ENCODE assay signal across 10 cellular contexts in genomic region chr2:102005989-102006885, GRCh38. TPM values are rescaled to one million over a fixed set of nuclear protein-coding genes. Genes with fewer than 3 reads are reported as not detected.
DNase-seq lines count a peak whose midpoint lies in the region; ATAC-seq and TF ChIP-seq lines count a peak whose summit lies in the region.
"Had no signal": no experiment of that assay in that cellular context is flagged by ENCODE, and none has a peak within 500 bp of the region (broad histone marks: within the 10 kb centered on the region; RNA-seq: fewer than 3 reads in every experiment).

No MANE protein-coding gene starts in this region.

- ATAC-seq in GM23338: peak; percentile 97
- ATAC-seq in HG03457 (IDR thresholded peaks at IDR 0.05; ENCODE audit: unreplicated experiment): no peak

- POLR2A ChIA-PET in CD8-positive, alpha-beta memory T cell (lab: Charles Lee): no interaction called here

- H4K20me1 ChIP-seq in GM23338 (replicated peaks; ENCODE audit: insufficient read depth): no peaks in the 10 kb centered on the region

- H3K79me2 ChIP-seq in GM23338 (replicated peaks; ENCODE audit: insufficient read depth): no peaks in the 10 kb centered on the region

- TF ChIP-seq EP300 in stomach (IDR thresholded peaks at IDR 0.05): no peak

- DNase-seq in DMS53 (lab: John Stamatoyannopoulos, UW): peak; percentile 81
- peak; percentile 90 for DNase-seq in GM23338 (ENCODE audit: low spot score)
- DNase-seq in NOMO-1 treated with dmso at 0.1 percent for 144 hours (lab: John Stamatoyannopoulos, UW; ENCODE audit: unreplicated experiment): peak; percentile 12
- DNase-seq in brain microvascular endothelial cell: peak; percentile 50
- DNase-seq in kidney glomerular epithelial cell (lab: John Stamatoyannopoulos, UW): peak; percentile 45
- peak; percentile 44 for DNase-seq in stomach
- DNase-seq in CD8-positive, alpha-beta memory T cell: no peak

- WGBS in stomach, 5 donors: 54 to 74% (median 64%) methylated on average over 11 to 15 of the region's 15 CpGs

- H3K27me3 Mint-ChIP-seq in GM23338 (ENCODE audit: insufficient read depth, low read depth, poor library complexity): peaks cover 4% of the 10 kb centered on the region
- peaks cover 3 to 8% of the 10 kb centered on the region in 2 donors for H3K27me3 Mint-ChIP-seq in CD8-positive, alpha-beta memory T cell

- H3K4me1 ChIP-seq in GM23338 (ENCODE audit: insufficient read depth) (no peaks in the 10 kb centered on the region), stomach (peaks cover 0 to 21% (median 3%) of the 10 kb centered on the region in 4 donors)
- peaks cover 9% of the 10 kb centered on the region for H3K4me1 ChIP-seq in CD8-positive, alpha-beta memory T cell (ENCODE audit: insufficient read depth, low read length)

- in situ Hi-C loops in brain microvascular endothelial cell (cut with HindIII; ENCODE audit: low pct_ligation_motif_present, low sequenced_read_pairs): loop anchor here (10.0 kb wide), 1 partner anchor 239 kb away; no protein-coding TSS in a partner anchor

- no peak overlapping the region for H3K4me3 ChIP-seq in GM23338
- H3K4me3 ChIP-seq in brain microvascular endothelial cell (ENCODE audit: low read depth, low read length): no peak overlapping the region
- H3K4me3 ChIP-seq in stomach: no peak overlapping the region
- H3K4me3 ChIP-seq in CD8-positive, alpha-beta memory T cell (ENCODE audit: low read length): no peak overlapping the region
- H3K4me3 ChIP-seq: skin epidermis had no signal

- no peaks in the 10 kb centered on the region for H3K4me1 Mint-ChIP-seq in GM23338
- peaks cover 6 to 7% (median 6%) of the 10 kb centered on the region in 3 donors for H3K4me1 Mint-ChIP-seq in CD8-positive, alpha-beta memory T cell

- no peak overlapping the region for H3K4me2 ChIP-seq in GM23338

- no peaks in the 10 kb centered on the region for H3K36me3 Mint-ChIP-seq in GM23338 (ENCODE audit: low read depth)
- no peaks in the 10 kb centered on the region for H3K36me3 Mint-ChIP-seq in CD8-positive, alpha-beta memory T cell

- intact Hi-C loops in stomach (cut with DNase I; ENCODE audit: low total_unique reads): no loop called here

- CTCF ChIA-PET in CD8-positive, alpha-beta memory T cell (lab: Charles Lee): interaction anchor here (0.6 to 4.8 kb wide), 12 partner anchors 12 to 446 kb away, joined by 3 to 25 read pairs (median 4); no protein-coding TSS in a partner anchor

- H2AFZ ChIP-seq in GM23338: peak overlapping the region; percentile 69; the same call in 1 of the 2 replicates

- TF ChIP-seq CTCF in GM23338 (conservative IDR thresholded peaks at IDR 0.05; ENCODE audit: low read depth in 2 of 2) (peak; percentile 67 to 74), brain microvascular endothelial cell (IDR thresholded peaks at IDR 0.05; ENCODE audit: low read depth, low read length, missing control alignments) (peak; percentile 83), stomach (IDR thresholded peaks at IDR 0.05) (peak in 5 of 7 experiments; percentile 25 to 63 (median 54))

- no peak for TF ChIP-seq POLR2A in stomach (IDR thresholded peaks at IDR 0.05)

- no peaks in the 10 kb centered on the region for H3K9me2 ChIP-seq in GM23338 (ENCODE audit: insufficient read depth)

- H3K36me3 ChIP-seq in GM23338 (ENCODE audit: insufficient read depth): no peaks in the 10 kb centered on the region
- H3K36me3 ChIP-seq in brain microvascular endothelial cell (replicated peaks): no peaks in the 10 kb centered on the region
- no peaks in the 10 kb centered on the region for H3K36me3 ChIP-seq in stomach
- no peaks in the 10 kb centered on the region for H3K36me3 ChIP-seq in CD8-positive, alpha-beta memory T cell (ENCODE audit: insufficient read depth, low read length)

- H3K9me3 Mint-ChIP-seq in GM23338: no peaks in the 10 kb centered on the region
- no peaks in the 10 kb centered on the region for H3K9me3 Mint-ChIP-seq in CD8-positive, alpha-beta memory T cell
- H3K9me3 Mint-ChIP-seq: T-helper 1 cell treated with Interleukin-12 subunit alpha and Interleukin-12 subunit beta and Interleukin-4 antibody, amounts not matched to agents 30 μg/mL and 1 μg/mL, for 36 hours had no signal

- no peak overlapping the region for H3K4me3 Mint-ChIP-seq in GM23338
- no peak overlapping the region for H3K4me3 Mint-ChIP-seq in CD8-positive, alpha-beta memory T cell
- H3K4me3 Mint-ChIP-seq: T-helper 1 cell treated with Interleukin-12 subunit alpha and Interleukin-12 subunit beta and Interleukin-4 antibody, amounts not matched to agents 30 μg/mL and 1 μg/mL, for 36 hours had no signal

- H3F3A ChIP-seq in GM23338 (replicated peaks; ENCODE audit: low read depth): no peaks in the 10 kb centered on the region

- no peak overlapping the region for H3K27ac Mint-ChIP-seq in GM23338
- H3K27ac Mint-ChIP-seq in CD8-positive, alpha-beta memory T cell: no peak overlapping the region
- H3K27ac Mint-ChIP-seq: T-helper 1 cell treated with Interleukin-12 subunit alpha and Interleukin-12 subunit beta and Interleukin-4 antibody, amounts not matched to agents 30 μg/mL and 1 μg/mL, for 36 hours had no signal

- H3K27ac ChIP-seq in GM23338 (ENCODE audit: low read depth) (no peak overlapping the region), brain microvascular endothelial cell (no peak overlapping the region), stomach (no peak overlapping the region)
- H3K27ac ChIP-seq in CD8-positive, alpha-beta memory T cell (ENCODE audit: low read depth, low read length): no peak overlapping the region

- no peaks in the 10 kb centered on the region for H3K9me3 ChIP-seq in stomach
- H3K9me3 ChIP-seq in CD8-positive, alpha-beta memory T cell (ENCODE audit: low read length): no peaks in the 10 kb centered on the region

- no peaks in the 10 kb centered on the region for H3K27me3 ChIP-seq in GM23338 (ENCODE audit: insufficient read depth)
- H3K27me3 ChIP-seq in brain microvascular endothelial cell (replicated peaks): no peaks in the 10 kb centered on the region
- H3K27me3 ChIP-seq in stomach: no peaks in the 10 kb centered on the region
- H3K27me3 ChIP-seq in CD8-positive, alpha-beta memory T cell (ENCODE audit: insufficient read depth, low read length, poor library complexity, severe bottlenecking): no peaks in the 10 kb centered on the region

TF ChIP-seq in GM23338, 12 proteins besides CTCF, POLR2A, EP300 and RAD21:
- no peak for TF ChIP-seq STAT1 (IDR thresholded peaks at IDR 0.05; ENCODE audit: unreplicated experiment)
- no peak for TF ChIP-seq NANOG (IDR thresholded peaks at IDR 0.05; ENCODE audit: borderline replicate concordance)
- no peak for TF ChIP-seq POLR2AphosphoS5 (IDR thresholded peaks at IDR 0.05; ENCODE audit: low read depth)
- TF ChIP-seq REST (IDR thresholded peaks at IDR 0.05; ENCODE audit: unreplicated experiment): no peak
- no peak for TF ChIP-seq ETS1 (IDR thresholded peaks at IDR 0.05)
- TF ChIP-seq JUNB (IDR thresholded peaks at IDR 0.05; ENCODE audit: unreplicated experiment): no peak

RNA-seq across cellular contexts. Expression of gene IL1R2, which starts 14.5 kb away (rescaled TPM):
- total RNA-seq in GM23338 (2014; rRNA removed; shearing (Covaris generic)): not detected in 2 replicates
- polyA plus RNA-seq in GM23338 (2016; fragmentation: Nextera tagmentation; extraction: Ambion mirVana) (not detected in 2 replicates), stomach (100 to 1,000 TPM in 1 of 3 donors, 10 to 100 TPM in 2; 11.9 to 111 (median 18.9) TPM)
- total RNA-seq in stomach: 10 to 100 TPM in 4 of 5 donors, 1 to 10 TPM in 1; 2.3 to 99.6 (median 30.7) TPM
- 1 to 10 TPM in 1 of 2 experiments, under 1 TPM in 1; 0.85 to 1.4 TPM for total RNA-seq in CD8-positive, alpha-beta memory T cell
- polyA plus RNA-seq in CD8-positive, alpha-beta memory T cell: not detected

Comparison
In these comparisons a context has a peak if more than half of its experiments do, and no peak if none do; other contexts are left out.
1. DNase-seq: peak in DMS53 (single experiment), GM23338 (single experiment), NOMO-1 treated with dmso at 0.1 percent for 144 hours (single experiment), brain microvascular endothelial cell (single experiment), kidney glomerular epithelial cell (single experiment) and stomach (single experiment); none in CD8-positive, alpha-beta memory T cell (0 of 5).
2. Peak in every context shown above with its lines, with median percentiles within 50 percentile points of each other: CTCF ChIP-seq.